In genomic region chr3:33900809-33901505, GRCh38 we compare ENCODE assay signal across 1 cellular context.
TF ChIP-seq lines count a peak whose summit lies in the region.

No MANE protein-coding gene starts in this region.

TF ChIP-seq in K562, 482 proteins besides CTCF, POLR2A, EP300 and RAD21 (continued from another document and continues in another):
- TF ChIP-seq PATZ1 (CRISPR knock-in tag; IDR thresholded peaks at IDR 0.05; ENCODE audit: borderline replicate concordance), result no peak
- TF ChIP-seq SIRT6 (IDR thresholded peaks at IDR 0.05; ENCODE audit: low read depth, low read length), result no peak
- no peak for TF ChIP-seq HOMEZ (CRISPR knock-in tag; IDR thresholded peaks at IDR 0.05)
- no peak for TF ChIP-seq ZNF398 (CRISPR knock-in tag; IDR thresholded peaks at IDR 0.05)
- TF ChIP-seq PHF8 (IDR thresholded peaks at IDR 0.05; ENCODE audit: borderline replicate concordance, low read length), result peak; percentile 19; the same call in 1 of the 2 replicates
- no peak for TF ChIP-seq BRD4 (IDR thresholded peaks at IDR 0.05)
- TF ChIP-seq ETV1 (tag; conservative IDR thresholded peaks at IDR 0.05; ENCODE audit: low read depth), result peak; percentile 73
- no peak for TF ChIP-seq SFPQ (IDR thresholded peaks at IDR 0.05; ENCODE audit: low read depth, low read length)
- no peak for TF ChIP-seq GABPB2 (CRISPR knock-in tag; conservative IDR thresholded peaks at IDR 0.05)
- TF ChIP-seq SRSF9 (IDR thresholded peaks at IDR 0.05; ENCODE audit: borderline replicate concordance, low read depth, low read length), result no peak
- TF ChIP-seq, protein P1, sequence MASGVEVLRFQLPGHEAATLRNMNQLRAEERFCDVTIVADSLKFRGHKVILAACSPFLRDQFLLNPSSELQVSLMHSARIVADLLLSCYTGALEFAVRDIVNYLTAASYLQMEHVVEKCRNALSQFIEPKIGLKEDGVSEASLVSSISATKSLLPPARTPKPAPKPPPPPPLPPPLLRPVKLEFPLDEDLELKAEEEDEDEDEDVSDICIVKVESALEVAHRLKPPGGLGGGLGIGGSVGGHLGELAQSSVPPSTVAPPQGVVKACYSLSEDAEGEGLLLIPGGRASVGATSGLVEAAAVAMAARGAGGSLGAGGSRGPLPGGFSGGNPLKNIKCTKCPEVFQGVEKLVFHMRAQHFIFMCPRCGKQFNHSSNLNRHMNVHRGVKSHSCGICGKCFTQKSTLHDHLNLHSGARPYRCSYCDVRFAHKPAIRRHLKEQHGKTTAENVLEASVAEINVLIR (CRISPR knock-in tag; IDR thresholded peaks at IDR 0.05), result peak; percentile 58; the same call in 1 of the 2 replicates
- peak; percentile 82 for TF ChIP-seq NFE2 (IDR thresholded peaks at IDR 0.05; ENCODE audit: low read depth)
- TF ChIP-seq ARHGAP35 (IDR thresholded peaks at IDR 0.05; ENCODE audit: partially characterized antibody), result no peak
- TF ChIP-seq, protein P2, sequence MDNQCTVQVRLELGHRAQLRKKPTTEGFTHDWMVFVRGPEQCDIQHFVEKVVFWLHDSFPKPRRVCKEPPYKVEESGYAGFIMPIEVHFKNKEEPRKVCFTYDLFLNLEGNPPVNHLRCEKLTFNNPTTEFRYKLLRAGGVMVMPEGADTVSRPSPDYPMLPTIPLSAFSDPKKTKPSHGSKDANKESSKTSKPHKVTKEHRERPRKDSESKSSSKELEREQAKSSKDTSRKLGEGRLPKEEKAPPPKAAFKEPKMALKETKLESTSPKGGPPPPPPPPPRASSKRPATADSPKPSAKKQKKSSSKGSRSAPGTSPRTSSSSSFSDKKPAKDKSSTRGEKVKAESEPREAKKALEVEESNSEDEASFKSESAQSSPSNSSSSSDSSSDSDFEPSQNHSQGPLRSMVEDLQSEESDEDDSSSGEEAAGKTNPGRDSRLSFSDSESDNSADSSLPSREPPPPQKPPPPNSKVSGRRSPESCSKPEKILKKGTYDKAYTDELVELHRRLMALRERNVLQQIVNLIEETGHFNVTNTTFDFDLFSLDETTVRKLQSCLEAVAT (IDR thresholded peaks at IDR 0.05), result peak; percentile 62 to 80; a peak in 3 of 4 replicates
- TF ChIP-seq ZBTB43 (CRISPR knock-in tag; IDR thresholded peaks at IDR 0.05), result no peak
- peak; percentile 88 for TF ChIP-seq NCOA4 (IDR thresholded peaks at IDR 0.05; ENCODE audit: partially characterized antibody)
- TF ChIP-seq ADNP (tag; IDR thresholded peaks at IDR 0.05), result peak; percentile 64; the same call in 1 of the 2 replicates
- no peak for TF ChIP-seq TSC22D4 (tag; IDR thresholded peaks at IDR 0.05)
- no peak; the same call in 1 of the 2 replicates for TF ChIP-seq ZBTB7A (IDR thresholded peaks at IDR 0.05; ENCODE audit: borderline replicate concordance, control insufficient read depth, low read depth, low read length)
- peak; percentile 72; the same call in 1 of the 2 replicates for TF ChIP-seq ZNF24 (IDR thresholded peaks at IDR 0.05)
- TF ChIP-seq ARNT (IDR thresholded peaks at IDR 0.05), result peak; percentile 94 to 99
- no peak for TF ChIP-seq NR0B1 (IDR thresholded peaks at IDR 0.05; ENCODE audit: partially characterized antibody)
- no peak for TF ChIP-seq CBFB (CRISPR knock-in tag; IDR thresholded peaks at IDR 0.05)
- no peak for TF ChIP-seq MED1 (CRISPR knock-in tag; IDR thresholded peaks at IDR 0.05; ENCODE audit: borderline replicate concordance)
- TF ChIP-seq NFIX (CRISPR knock-in tag; IDR thresholded peaks at IDR 0.05; ENCODE audit: low read depth), result no peak
- TF ChIP-seq SRF (CRISPR knock-in tag; IDR thresholded peaks at IDR 0.05), result no peak
- TF ChIP-seq ZNF175 (CRISPR knock-in tag; IDR thresholded peaks at IDR 0.05; ENCODE audit: low read depth), result peak; percentile 96
- TF ChIP-seq ZFP1 (CRISPR knock-in tag; IDR thresholded peaks at IDR 0.05), result no peak
- TF ChIP-seq PTTG1 (tag; IDR thresholded peaks at IDR 0.05; ENCODE audit: low read depth), result no peak; the same call in 1 of the 2 replicates
- TF ChIP-seq PHF21A (IDR thresholded peaks at IDR 0.05; ENCODE audit: borderline replicate concordance, low read depth), result 0 out of 2 replicates have a peak, but pooled peaks have one; percentile 14
- TF ChIP-seq MGA (IDR thresholded peaks at IDR 0.05), result peak; percentile 86
